ENCODE assay signal across 1 cellular context in the genomic region with DNA sequence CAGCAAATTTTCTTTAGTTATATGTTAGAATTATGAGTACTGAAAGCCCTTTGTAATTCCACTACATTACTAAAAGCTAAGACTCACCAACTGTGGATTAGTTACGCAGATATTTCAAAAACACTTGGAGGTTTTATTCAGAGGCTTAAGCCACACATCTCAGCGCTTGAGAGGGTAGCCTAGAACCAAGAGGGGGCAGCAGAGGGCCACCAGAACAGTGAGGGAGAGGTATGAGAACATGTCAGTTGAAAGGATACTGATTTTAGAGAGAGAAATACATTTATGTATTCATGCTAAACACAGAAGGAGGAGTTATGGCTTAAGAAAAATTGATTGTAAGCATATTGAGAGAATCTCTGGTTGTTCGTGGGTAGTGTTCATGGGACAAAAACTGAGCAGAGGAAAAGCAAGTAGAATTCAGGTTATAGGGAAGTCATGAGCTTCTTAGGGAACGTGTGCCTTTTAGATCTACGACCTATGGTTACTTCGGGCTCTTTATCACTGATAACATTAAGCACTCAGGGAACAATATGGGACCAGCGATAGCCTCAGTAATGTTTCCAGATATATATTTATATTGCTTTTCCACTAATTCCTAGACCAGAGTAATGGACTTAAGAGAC.
TF ChIP-seq lines count a peak whose summit lies in the region.

No MANE protein-coding gene starts in this region.

TF ChIP-seq in HepG2, 621 proteins besides CTCF, POLR2A, EP300 and RAD21 (continued from another document):
- TF ChIP-seq, protein P1, sequence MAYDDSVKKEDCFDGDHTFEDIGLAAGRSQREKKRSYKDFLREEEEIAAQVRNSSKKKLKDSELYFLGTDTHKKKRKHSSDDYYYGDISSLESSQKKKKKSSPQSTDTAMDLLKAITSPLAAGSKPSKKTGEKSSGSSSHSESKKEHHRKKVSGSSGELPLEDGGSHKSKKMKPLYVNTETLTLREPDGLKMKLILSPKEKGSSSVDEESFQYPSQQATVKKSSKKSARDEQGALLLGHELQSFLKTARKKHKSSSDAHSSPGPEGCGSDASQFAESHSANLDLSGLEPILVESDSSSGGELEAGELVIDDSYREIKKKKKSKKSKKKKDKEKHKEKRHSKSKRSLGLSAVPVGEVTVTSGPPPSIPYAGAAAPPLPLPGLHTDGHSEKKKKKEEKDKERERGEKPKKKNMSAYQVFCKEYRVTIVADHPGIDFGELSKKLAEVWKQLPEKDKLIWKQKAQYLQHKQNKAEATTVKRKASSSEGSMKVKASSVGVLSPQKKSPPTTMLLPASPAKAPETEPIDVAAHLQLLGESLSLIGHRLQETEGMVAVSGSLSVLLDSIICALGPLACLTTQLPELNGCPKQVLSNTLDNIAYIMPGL (CRISPR knock-in tag; IDR thresholded peaks at IDR 0.05; ENCODE audit: borderline replicate concordance in 1 of 2, low read depth in 1 of 2): 0 out of 4 replicates have a peak, but pooled peaks of 1 of the 2 experiments have one; percentile 54
- TF ChIP-seq MAFK (conservative IDR thresholded peaks at IDR 0.05 in 1 of 2, IDR thresholded peaks at IDR 0.05 in 1 of 2; ENCODE audit: low read length in 2 of 2) (peak in 1 of 2 experiments; percentile 18; a peak in 1 of 4 replicates), XRCC5 (optimal IDR thresholded peaks at IDR 0.05; ENCODE audit: low read length) (peak; percentile 49), ZNF12 (CRISPR knock-in tag; IDR thresholded peaks at IDR 0.05) (peak; percentile 98), STAG1 (CRISPR knock-in tag; IDR thresholded peaks at IDR 0.05) (peak; percentile 83), NR3C1 (CRISPR knock-in tag; IDR thresholded peaks at IDR 0.05) (no peak), AGO2 (optimal IDR thresholded peaks at IDR 0.05; ENCODE audit: low read depth, low read length) (no peak)
